Comparison of ENCODE assay signal across 1 cellular context in the genomic region with DNA sequence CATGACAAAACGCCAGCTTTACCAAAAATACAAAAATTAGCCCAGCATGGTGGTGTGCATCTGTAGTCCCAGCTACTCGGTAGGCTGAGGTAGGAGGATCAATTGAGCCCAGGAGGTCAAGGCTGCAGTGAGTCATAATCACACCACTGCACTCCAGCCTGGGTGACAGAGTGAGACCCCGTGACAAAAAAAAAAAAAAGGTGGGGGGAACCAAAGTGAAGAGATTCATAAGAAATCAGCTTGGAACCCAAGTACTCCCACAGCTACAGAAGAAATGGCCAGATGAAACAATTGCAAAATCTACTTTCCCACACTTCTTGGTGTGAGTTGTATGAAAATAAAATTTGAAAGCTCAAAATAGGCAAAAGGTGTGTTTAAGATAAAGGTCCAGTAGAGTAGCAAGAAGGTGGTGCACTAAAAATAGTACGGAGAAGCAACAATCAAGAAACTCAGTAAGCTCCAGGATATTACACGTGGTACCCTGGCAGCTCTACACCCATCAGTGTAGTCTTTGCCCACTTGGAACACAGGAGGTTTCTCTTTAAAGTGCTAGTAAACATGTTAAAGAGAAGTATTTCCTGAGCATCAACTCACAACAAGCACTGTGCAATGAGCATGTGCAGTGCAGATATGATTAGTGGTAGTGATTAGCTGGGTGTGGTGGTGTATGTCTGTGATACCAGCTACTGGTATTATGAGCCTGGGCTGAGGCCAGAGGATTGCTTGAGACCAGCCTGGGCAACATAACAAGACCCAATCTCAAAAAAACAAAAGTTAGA.
TF ChIP-seq lines count a peak whose summit lies in the region.

No MANE protein-coding gene starts in this region.

TF ChIP-seq in HepG2, 621 proteins besides CTCF, POLR2A, EP300 and RAD21 (continues in another document):
- TF ChIP-seq CBX5 (CRISPR knock-in tag; IDR thresholded peaks at IDR 0.05; ENCODE audit: borderline replicate concordance) = no peak
- peak; percentile 56 for TF ChIP-seq HNF4A (CRISPR knock-in tag; IDR thresholded peaks at IDR 0.05)
- TF ChIP-seq HOMEZ (CRISPR knock-in tag; IDR thresholded peaks at IDR 0.05; ENCODE audit: low read depth) = peak; percentile 43; the same call in 1 of the 2 replicates
- peak; percentile 36; the same call in 1 of the 2 replicates for TF ChIP-seq ARNTL (CRISPR knock-in tag; IDR thresholded peaks at IDR 0.05)
- TF ChIP-seq, protein P1, sequence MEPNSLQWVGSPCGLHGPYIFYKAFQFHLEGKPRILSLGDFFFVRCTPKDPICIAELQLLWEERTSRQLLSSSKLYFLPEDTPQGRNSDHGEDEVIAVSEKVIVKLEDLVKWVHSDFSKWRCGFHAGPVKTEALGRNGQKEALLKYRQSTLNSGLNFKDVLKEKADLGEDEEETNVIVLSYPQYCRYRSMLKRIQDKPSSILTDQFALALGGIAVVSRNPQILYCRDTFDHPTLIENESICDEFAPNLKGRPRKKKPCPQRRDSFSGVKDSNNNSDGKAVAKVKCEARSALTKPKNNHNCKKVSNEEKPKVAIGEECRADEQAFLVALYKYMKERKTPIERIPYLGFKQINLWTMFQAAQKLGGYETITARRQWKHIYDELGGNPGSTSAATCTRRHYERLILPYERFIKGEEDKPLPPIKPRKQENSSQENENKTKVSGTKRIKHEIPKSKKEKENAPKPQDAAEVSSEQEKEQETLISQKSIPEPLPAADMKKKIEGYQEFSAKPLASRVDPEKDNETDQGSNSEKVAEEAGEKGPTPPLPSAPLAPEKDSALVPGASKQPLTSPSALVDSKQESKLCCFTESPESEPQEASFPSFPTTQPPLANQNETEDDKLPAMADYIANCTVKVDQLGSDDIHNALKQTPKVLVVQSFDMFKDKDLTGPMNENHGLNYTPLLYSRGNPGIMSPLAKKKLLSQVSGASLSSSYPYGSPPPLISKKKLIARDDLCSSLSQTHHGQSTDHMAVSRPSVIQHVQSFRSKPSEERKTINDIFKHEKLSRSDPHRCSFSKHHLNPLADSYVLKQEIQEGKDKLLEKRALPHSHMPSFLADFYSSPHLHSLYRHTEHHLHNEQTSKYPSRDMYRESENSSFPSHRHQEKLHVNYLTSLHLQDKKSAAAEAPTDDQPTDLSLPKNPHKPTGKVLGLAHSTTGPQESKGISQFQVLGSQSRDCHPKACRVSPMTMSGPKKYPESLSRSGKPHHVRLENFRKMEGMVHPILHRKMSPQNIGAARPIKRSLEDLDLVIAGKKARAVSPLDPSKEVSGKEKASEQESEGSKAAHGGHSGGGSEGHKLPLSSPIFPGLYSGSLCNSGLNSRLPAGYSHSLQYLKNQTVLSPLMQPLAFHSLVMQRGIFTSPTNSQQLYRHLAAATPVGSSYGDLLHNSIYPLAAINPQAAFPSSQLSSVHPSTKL (CRISPR knock-in tag; IDR thresholded peaks at IDR 0.05) = peak; percentile 55; the same call in 1 of the 2 replicates
- TF ChIP-seq, protein P2, sequence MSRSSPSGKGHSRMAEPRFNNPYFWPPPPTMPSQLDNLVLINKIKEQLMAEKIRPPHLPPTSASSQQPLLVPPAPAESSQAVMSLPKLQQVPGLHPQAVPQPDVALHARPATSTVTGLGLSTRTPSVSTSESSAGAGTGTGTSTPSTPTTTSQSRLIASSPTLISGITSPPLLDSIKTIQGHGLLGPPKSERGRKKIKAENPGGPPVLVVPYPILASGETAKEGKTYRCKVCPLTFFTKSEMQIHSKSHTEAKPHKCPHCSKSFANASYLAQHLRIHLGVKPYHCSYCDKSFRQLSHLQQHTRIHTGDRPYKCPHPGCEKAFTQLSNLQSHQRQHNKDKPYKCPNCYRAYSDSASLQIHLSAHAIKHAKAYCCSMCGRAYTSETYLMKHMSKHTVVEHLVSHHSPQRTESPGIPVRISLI (CRISPR knock-in tag; IDR thresholded peaks at IDR 0.05; ENCODE audit: borderline replicate concordance) = peak; percentile 81
- TF ChIP-seq HNRNPL (IDR thresholded peaks at IDR 0.05; ENCODE audit: low read depth, low read length) = no peak
- TF ChIP-seq ZNF629 (CRISPR knock-in tag; conservative IDR thresholded peaks at IDR 0.05) = peak; percentile 82
- TF ChIP-seq FOSL1 (CRISPR knock-in tag; IDR thresholded peaks at IDR 0.05; ENCODE audit: borderline replicate concordance) = peak; percentile 75; the same call in 1 of the 2 replicates
- peak; percentile 44 for TF ChIP-seq POGZ (CRISPR knock-in tag; IDR thresholded peaks at IDR 0.05)
- TF ChIP-seq NR2C2 (CRISPR knock-in tag; IDR thresholded peaks at IDR 0.05; ENCODE audit: borderline replicate concordance) = peak; percentile 26; the same call in 1 of the 2 replicates
- TF ChIP-seq FOSL2 (CRISPR knock-in tag; IDR thresholded peaks at IDR 0.05) = peak; percentile 93
- TF ChIP-seq JUNB (CRISPR knock-in tag; IDR thresholded peaks at IDR 0.05; ENCODE audit: borderline replicate concordance) = 0 out of 2 replicates have a peak, but pooled peaks have one; percentile 45
- 0 out of 2 replicates have a peak, but pooled peaks have one; percentile 27 for TF ChIP-seq RCOR2 (CRISPR knock-in tag; IDR thresholded peaks at IDR 0.05)
- no peak for TF ChIP-seq SP1 (IDR thresholded peaks at IDR 0.05)
- no peak for TF ChIP-seq SP1 (CRISPR knock-in tag; IDR thresholded peaks at IDR 0.05)
- peak; percentile 24; the same call in 1 of the 2 replicates for TF ChIP-seq ARNT2 (CRISPR knock-in tag; IDR thresholded peaks at IDR 0.05; ENCODE audit: low read depth)
- 0 out of 2 replicates have a peak, but pooled peaks have one; percentile 29 for TF ChIP-seq PITX1 (CRISPR knock-in tag; IDR thresholded peaks at IDR 0.05)
- peak; percentile 17; the same call in 1 of the 2 replicates for TF ChIP-seq MED1 (CRISPR knock-in tag; IDR thresholded peaks at IDR 0.05)
- TF ChIP-seq TBX3 (IDR thresholded peaks at IDR 0.05; ENCODE audit: borderline replicate concordance) = 0 out of 2 replicates have a peak, but pooled peaks have one; percentile 12
- TF ChIP-seq, protein P3, sequence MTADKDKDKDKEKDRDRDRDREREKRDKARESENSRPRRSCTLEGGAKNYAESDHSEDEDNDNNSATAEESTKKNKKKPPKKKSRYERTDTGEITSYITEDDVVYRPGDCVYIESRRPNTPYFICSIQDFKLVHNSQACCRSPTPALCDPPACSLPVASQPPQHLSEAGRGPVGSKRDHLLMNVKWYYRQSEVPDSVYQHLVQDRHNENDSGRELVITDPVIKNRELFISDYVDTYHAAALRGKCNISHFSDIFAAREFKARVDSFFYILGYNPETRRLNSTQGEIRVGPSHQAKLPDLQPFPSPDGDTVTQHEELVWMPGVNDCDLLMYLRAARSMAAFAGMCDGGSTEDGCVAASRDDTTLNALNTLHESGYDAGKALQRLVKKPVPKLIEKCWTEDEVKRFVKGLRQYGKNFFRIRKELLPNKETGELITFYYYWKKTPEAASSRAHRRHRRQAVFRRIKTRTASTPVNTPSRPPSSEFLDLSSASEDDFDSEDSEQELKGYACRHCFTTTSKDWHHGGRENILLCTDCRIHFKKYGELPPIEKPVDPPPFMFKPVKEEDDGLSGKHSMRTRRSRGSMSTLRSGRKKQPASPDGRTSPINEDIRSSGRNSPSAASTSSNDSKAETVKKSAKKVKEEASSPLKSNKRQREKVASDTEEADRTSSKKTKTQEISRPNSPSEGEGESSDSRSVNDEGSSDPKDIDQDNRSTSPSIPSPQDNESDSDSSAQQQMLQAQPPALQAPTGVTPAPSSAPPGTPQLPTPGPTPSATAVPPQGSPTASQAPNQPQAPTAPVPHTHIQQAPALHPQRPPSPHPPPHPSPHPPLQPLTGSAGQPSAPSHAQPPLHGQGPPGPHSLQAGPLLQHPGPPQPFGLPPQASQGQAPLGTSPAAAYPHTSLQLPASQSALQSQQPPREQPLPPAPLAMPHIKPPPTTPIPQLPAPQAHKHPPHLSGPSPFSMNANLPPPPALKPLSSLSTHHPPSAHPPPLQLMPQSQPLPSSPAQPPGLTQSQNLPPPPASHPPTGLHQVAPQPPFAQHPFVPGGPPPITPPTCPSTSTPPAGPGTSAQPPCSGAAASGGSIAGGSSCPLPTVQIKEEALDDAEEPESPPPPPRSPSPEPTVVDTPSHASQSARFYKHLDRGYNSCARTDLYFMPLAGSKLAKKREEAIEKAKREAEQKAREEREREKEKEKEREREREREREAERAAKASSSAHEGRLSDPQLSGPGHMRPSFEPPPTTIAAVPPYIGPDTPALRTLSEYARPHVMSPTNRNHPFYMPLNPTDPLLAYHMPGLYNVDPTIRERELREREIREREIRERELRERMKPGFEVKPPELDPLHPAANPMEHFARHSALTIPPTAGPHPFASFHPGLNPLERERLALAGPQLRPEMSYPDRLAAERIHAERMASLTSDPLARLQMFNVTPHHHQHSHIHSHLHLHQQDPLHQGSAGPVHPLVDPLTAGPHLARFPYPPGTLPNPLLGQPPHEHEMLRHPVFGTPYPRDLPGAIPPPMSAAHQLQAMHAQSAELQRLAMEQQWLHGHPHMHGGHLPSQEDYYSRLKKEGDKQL (CRISPR knock-in tag; IDR thresholded peaks at IDR 0.05; ENCODE audit: low read depth) = no peak
- peak; percentile 81 for TF ChIP-seq JUND (CRISPR knock-in tag; IDR thresholded peaks at IDR 0.05)
- TF ChIP-seq, protein P4, sequence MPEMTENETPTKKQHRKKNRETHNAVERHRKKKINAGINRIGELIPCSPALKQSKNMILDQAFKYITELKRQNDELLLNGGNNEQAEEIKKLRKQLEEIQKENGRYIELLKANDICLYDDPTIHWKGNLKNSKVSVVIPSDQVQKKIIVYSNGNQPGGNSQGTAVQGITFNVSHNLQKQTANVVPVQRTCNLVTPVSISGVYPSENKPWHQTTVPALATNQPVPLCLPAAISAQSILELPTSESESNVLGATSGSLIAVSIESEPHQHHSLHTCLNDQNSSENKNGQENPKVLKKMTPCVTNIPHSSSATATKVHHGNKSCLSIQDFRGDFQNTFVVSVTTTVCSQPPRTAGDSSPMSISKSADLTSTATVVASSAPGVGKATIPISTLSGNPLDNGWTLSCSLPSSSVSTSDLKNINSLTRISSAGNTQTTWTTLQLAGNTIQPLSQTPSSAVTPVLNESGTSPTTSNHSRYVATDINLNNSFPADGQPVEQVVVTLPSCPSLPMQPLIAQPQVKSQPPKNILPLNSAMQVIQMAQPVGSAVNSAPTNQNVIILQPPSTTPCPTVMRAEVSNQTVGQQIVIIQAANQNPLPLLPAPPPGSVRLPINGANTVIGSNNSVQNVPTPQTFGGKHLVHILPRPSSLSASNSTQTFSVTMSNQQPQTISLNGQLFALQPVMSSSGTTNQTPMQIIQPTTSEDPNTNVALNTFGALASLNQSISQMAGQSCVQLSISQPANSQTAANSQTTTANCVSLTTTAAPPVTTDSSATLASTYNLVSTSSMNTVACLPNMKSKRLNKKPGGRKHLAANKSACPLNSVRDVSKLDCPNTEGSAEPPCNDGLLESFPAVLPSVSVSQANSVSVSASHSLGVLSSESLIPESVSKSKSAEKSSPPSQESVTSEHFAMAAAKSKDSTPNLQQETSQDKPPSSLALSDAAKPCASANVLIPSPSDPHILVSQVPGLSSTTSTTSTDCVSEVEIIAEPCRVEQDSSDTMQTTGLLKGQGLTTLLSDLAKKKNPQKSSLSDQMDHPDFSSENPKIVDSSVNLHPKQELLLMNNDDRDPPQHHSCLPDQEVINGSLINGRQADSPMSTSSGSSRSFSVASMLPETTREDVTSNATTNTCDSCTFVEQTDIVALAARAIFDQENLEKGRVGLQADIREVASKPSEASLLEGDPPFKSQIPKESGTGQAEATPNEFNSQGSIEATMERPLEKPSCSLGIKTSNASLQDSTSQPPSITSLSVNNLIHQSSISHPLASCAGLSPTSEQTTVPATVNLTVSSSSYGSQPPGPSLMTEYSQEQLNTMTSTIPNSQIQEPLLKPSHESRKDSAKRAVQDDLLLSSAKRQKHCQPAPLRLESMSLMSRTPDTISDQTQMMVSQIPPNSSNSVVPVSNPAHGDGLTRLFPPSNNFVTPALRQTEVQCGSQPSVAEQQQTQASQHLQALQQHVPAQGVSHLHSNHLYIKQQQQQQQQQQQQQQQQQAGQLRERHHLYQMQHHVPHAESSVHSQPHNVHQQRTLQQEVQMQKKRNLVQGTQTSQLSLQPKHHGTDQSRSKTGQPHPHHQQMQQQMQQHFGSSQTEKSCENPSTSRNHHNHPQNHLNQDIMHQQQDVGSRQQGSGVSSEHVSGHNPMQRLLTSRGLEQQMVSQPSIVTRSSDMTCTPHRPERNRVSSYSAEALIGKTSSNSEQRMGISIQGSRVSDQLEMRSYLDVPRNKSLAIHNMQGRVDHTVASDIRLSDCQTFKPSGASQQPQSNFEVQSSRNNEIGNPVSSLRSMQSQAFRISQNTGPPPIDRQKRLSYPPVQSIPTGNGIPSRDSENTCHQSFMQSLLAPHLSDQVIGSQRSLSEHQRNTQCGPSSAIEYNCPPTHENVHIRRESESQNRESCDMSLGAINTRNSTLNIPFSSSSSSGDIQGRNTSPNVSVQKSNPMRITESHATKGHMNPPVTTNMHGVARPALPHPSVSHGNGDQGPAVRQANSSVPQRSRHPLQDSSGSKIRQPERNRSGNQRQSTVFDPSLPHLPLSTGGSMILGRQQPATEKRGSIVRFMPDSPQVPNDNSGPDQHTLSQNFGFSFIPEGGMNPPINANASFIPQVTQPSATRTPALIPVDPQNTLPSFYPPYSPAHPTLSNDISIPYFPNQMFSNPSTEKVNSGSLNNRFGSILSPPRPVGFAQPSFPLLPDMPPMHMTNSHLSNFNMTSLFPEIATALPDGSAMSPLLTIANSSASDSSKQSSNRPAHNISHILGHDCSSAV (CRISPR knock-in tag; IDR thresholded peaks at IDR 0.05; ENCODE audit: borderline replicate concordance) = no peak
- TF ChIP-seq, protein P5, sequence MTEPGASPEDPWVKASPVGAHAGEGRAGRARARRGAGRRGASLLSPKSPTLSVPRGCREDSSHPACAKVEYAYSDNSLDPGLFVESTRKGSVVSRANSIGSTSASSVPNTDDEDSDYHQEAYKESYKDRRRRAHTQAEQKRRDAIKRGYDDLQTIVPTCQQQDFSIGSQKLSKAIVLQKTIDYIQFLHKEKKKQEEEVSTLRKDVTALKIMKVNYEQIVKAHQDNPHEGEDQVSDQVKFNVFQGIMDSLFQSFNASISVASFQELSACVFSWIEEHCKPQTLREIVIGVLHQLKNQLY (CRISPR knock-in tag; IDR thresholded peaks at IDR 0.05) = 0 out of 2 replicates have a peak, but pooled peaks have one; percentile 28
- TF ChIP-seq HOXA7 (CRISPR knock-in tag; IDR thresholded peaks at IDR 0.05) = no peak
